1 cellular context compared by ENCODE assay signal in genomic region chr9:38008168-38009034, GRCh38.
TF ChIP-seq lines count a peak whose summit lies in the region.

No MANE protein-coding gene starts in this region.

TF ChIP-seq in HepG2, 621 proteins besides CTCF, POLR2A, EP300 and RAD21 (continued from another document and continues in another):
- TF ChIP-seq, protein P1, sequence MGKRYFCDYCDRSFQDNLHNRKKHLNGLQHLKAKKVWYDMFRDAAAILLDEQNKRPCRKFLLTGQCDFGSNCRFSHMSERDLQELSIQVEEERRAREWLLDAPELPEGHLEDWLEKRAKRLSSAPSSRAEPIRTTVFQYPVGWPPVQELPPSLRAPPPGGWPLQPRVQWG (CRISPR knock-in tag; IDR thresholded peaks at IDR 0.05; ENCODE audit: borderline replicate concordance, low read depth) = no peak
- peak; percentile 73 for TF ChIP-seq NR2F6 (IDR thresholded peaks at IDR 0.05)
- peak; percentile 89 for TF ChIP-seq NR2F6 (CRISPR knock-in tag; IDR thresholded peaks at IDR 0.05)
- TF ChIP-seq SAFB2 (CRISPR knock-in tag; IDR thresholded peaks at IDR 0.05; ENCODE audit: borderline replicate concordance, low read depth) = 0 out of 2 replicates have a peak, but pooled peaks have one; percentile 25
- no peak for TF ChIP-seq ATAD3A (CRISPR knock-in tag; IDR thresholded peaks at IDR 0.05)
- peak; percentile 81 for TF ChIP-seq TARDBP (CRISPR knock-in tag; IDR thresholded peaks at IDR 0.05)
- no peak; the same call in 1 of the 2 replicates for TF ChIP-seq HIC2 (CRISPR knock-in tag; IDR thresholded peaks at IDR 0.05; ENCODE audit: low read depth)
- TF ChIP-seq, protein P2, sequence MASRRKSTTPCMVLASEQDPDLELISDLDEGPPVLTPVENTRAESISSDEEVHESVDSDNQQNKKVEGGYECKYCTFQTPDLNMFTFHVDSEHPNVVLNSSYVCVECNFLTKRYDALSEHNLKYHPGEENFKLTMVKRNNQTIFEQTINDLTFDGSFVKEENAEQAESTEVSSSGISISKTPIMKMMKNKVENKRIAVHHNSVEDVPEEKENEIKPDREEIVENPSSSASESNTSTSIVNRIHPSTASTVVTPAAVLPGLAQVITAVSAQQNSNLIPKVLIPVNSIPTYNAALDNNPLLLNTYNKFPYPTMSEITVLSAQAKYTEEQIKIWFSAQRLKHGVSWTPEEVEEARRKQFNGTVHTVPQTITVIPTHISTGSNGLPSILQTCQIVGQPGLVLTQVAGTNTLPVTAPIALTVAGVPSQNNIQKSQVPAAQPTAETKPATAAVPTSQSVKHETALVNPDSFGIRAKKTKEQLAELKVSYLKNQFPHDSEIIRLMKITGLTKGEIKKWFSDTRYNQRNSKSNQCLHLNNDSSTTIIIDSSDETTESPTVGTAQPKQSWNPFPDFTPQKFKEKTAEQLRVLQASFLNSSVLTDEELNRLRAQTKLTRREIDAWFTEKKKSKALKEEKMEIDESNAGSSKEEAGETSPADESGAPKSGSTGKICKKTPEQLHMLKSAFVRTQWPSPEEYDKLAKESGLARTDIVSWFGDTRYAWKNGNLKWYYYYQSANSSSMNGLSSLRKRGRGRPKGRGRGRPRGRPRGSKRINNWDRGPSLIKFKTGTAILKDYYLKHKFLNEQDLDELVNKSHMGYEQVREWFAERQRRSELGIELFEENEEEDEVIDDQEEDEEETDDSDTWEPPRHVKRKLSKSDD (CRISPR knock-in tag; IDR thresholded peaks at IDR 0.05; ENCODE audit: low read depth) = no peak
- no peak for TF ChIP-seq KLF6 (CRISPR knock-in tag; IDR thresholded peaks at IDR 0.05)
- no peak for TF ChIP-seq ZBTB44 (CRISPR knock-in tag; IDR thresholded peaks at IDR 0.05)
- 0 out of 2 replicates have a peak, but pooled peaks have one; percentile 37 for TF ChIP-seq GFI1 (CRISPR knock-in tag; IDR thresholded peaks at IDR 0.05; ENCODE audit: borderline replicate concordance)
- TF ChIP-seq NFKBIZ (CRISPR knock-in tag; IDR thresholded peaks at IDR 0.05) = no peak
- TF ChIP-seq RXRB (CRISPR knock-in tag; IDR thresholded peaks at IDR 0.05; ENCODE audit: borderline replicate concordance) = peak; percentile 69
- peak; percentile 58; the same call in 1 of the 2 replicates for TF ChIP-seq KAT8 (CRISPR knock-in tag; IDR thresholded peaks at IDR 0.05)
- no peak for TF ChIP-seq ZNF503 (CRISPR knock-in tag; IDR thresholded peaks at IDR 0.05)
- TF ChIP-seq SP2 (CRISPR knock-in tag; IDR thresholded peaks at IDR 0.05) = no peak
- TF ChIP-seq ZNF33A (CRISPR knock-in tag; IDR thresholded peaks at IDR 0.05; ENCODE audit: borderline replicate concordance) = no peak
- no peak for TF ChIP-seq EHMT2 (IDR thresholded peaks at IDR 0.05; ENCODE audit: borderline replicate concordance, low read depth, low read length)
- TF ChIP-seq, protein P3, sequence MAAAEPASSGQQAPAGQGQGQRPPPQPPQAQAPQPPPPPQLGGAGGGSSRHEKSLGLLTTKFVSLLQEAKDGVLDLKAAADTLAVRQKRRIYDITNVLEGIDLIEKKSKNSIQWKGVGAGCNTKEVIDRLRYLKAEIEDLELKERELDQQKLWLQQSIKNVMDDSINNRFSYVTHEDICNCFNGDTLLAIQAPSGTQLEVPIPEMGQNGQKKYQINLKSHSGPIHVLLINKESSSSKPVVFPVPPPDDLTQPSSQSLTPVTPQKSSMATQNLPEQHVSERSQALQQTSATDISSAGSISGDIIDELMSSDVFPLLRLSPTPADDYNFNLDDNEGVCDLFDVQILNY (CRISPR knock-in tag; conservative IDR thresholded peaks at IDR 0.05) = no peak
- TF ChIP-seq ZNF136 (CRISPR knock-in tag; IDR thresholded peaks at IDR 0.05; ENCODE audit: low read depth) = no peak
- 0 out of 2 replicates have a peak, but pooled peaks have one; percentile 68 for TF ChIP-seq ZNF333 (CRISPR knock-in tag; IDR thresholded peaks at IDR 0.05; ENCODE audit: borderline replicate concordance)
- TF ChIP-seq KAT2B (IDR thresholded peaks at IDR 0.05; ENCODE audit: borderline replicate concordance, low read depth, low read length) = no peak
- TF ChIP-seq KLF11 (CRISPR knock-in tag; IDR thresholded peaks at IDR 0.05) = 0 out of 2 replicates have a peak, but pooled peaks have one; percentile 17
- no peak for TF ChIP-seq TIGD3 (CRISPR knock-in tag; IDR thresholded peaks at IDR 0.05; ENCODE audit: borderline replicate concordance)
- TF ChIP-seq NBN (conservative IDR thresholded peaks at IDR 0.05) = no peak
- 0 out of 2 replicates have a peak, but pooled peaks have one; percentile 29 for TF ChIP-seq ZNF124 (CRISPR knock-in tag; IDR thresholded peaks at IDR 0.05)
- TF ChIP-seq, protein P4, sequence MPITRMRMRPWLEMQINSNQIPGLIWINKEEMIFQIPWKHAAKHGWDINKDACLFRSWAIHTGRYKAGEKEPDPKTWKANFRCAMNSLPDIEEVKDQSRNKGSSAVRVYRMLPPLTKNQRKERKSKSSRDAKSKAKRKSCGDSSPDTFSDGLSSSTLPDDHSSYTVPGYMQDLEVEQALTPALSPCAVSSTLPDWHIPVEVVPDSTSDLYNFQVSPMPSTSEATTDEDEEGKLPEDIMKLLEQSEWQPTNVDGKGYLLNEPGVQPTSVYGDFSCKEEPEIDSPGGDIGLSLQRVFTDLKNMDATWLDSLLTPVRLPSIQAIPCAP (CRISPR knock-in tag; IDR thresholded peaks at IDR 0.05; ENCODE audit: low read depth) = no peak
- no peak for TF ChIP-seq ZFP36 (IDR thresholded peaks at IDR 0.05; ENCODE audit: borderline replicate concordance, low read depth, low read length, partially characterized antibody)
- TF ChIP-seq CEBPB (IDR thresholded peaks at IDR 0.05; ENCODE audit: borderline replicate concordance, low read depth, low read length) = peak; percentile 83
- TF ChIP-seq RXRA (CRISPR knock-in tag; IDR thresholded peaks at IDR 0.05) = peak; percentile 88
- TF ChIP-seq KLF15 (CRISPR knock-in tag; IDR thresholded peaks at IDR 0.05; ENCODE audit: borderline replicate concordance) = no peak
- peak; percentile 66; the same call in 1 of the 2 replicates for TF ChIP-seq ZNF205 (CRISPR knock-in tag; IDR thresholded peaks at IDR 0.05)
- TF ChIP-seq FLYWCH1 (CRISPR knock-in tag; IDR thresholded peaks at IDR 0.05) = no peak
- no peak for TF ChIP-seq HES4 (CRISPR knock-in tag; IDR thresholded peaks at IDR 0.05; ENCODE audit: borderline replicate concordance)
- TF ChIP-seq ZNF619 (CRISPR knock-in tag; IDR thresholded peaks at IDR 0.05) = no peak
- TF ChIP-seq RFXAP (CRISPR knock-in tag; IDR thresholded peaks at IDR 0.05; ENCODE audit: borderline replicate concordance) = peak; percentile 67; the same call in 1 of the 2 replicates
- TF ChIP-seq PHF21A (CRISPR knock-in tag; IDR thresholded peaks at IDR 0.05) = peak; percentile 96
- TF ChIP-seq ZFP41 (CRISPR knock-in tag; IDR thresholded peaks at IDR 0.05; ENCODE audit: borderline replicate concordance) = 0 out of 2 replicates have a peak, but pooled peaks have one; percentile 54
- no peak for TF ChIP-seq MTF2 (CRISPR knock-in tag; IDR thresholded peaks at IDR 0.05; ENCODE audit: borderline replicate concordance)
- TF ChIP-seq RFX1 (IDR thresholded peaks at IDR 0.05) = peak; percentile 28
- TF ChIP-seq TBP (CRISPR knock-in tag; IDR thresholded peaks at IDR 0.05) = no peak
- no peak for TF ChIP-seq ZFP62 (CRISPR knock-in tag; IDR thresholded peaks at IDR 0.05)
- TF ChIP-seq ZBTB42 (CRISPR knock-in tag; IDR thresholded peaks at IDR 0.05) = no peak
- no peak for TF ChIP-seq TAF15 (IDR thresholded peaks at IDR 0.05; ENCODE audit: low read depth, low read length, poor library complexity, severe bottlenecking)
- TF ChIP-seq, protein P5, sequence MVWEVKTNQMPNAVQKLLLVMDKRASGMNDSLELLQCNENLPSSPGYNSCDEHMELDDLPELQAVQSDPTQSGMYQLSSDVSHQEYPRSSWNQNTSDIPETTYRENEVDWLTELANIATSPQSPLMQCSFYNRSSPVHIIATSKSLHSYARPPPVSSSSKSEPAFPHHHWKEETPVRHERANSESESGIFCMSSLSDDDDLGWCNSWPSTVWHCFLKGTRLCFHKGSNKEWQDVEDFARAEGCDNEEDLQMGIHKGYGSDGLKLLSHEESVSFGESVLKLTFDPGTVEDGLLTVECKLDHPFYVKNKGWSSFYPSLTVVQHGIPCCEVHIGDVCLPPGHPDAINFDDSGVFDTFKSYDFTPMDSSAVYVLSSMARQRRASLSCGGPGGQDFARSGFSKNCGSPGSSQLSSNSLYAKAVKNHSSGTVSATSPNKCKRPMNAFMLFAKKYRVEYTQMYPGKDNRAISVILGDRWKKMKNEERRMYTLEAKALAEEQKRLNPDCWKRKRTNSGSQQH (CRISPR knock-in tag; IDR thresholded peaks at IDR 0.05; ENCODE audit: low read depth) = 0 out of 2 replicates have a peak, but pooled peaks have one; percentile 21
- no peak for TF ChIP-seq CCAR2 (optimal IDR thresholded peaks at IDR 0.05; ENCODE audit: low read depth, low read length)
- TF ChIP-seq ZNF878 (CRISPR knock-in tag; IDR thresholded peaks at IDR 0.05) = no peak
- no peak for TF ChIP-seq CREB1 (IDR thresholded peaks at IDR 0.05)
- no peak for TF ChIP-seq CREB1 (CRISPR knock-in tag; IDR thresholded peaks at IDR 0.05)
- TF ChIP-seq ZNF724P (CRISPR knock-in tag; IDR thresholded peaks at IDR 0.05; ENCODE audit: borderline replicate concordance) = 0 out of 2 replicates have a peak, but pooled peaks have one; percentile 18
- peak; percentile 99 for TF ChIP-seq HNF4A (CRISPR knock-in tag; IDR thresholded peaks at IDR 0.05)
- TF ChIP-seq JUNB (CRISPR knock-in tag; IDR thresholded peaks at IDR 0.05; ENCODE audit: borderline replicate concordance) = no peak
- TF ChIP-seq MIXL1 (CRISPR knock-in tag; IDR thresholded peaks at IDR 0.05) = no peak
- no peak for TF ChIP-seq ZNF362 (CRISPR knock-in tag; IDR thresholded peaks at IDR 0.05; ENCODE audit: borderline replicate concordance)
- no peak for TF ChIP-seq MIER2 (CRISPR knock-in tag; IDR thresholded peaks at IDR 0.05)
- TF ChIP-seq PHF8 (CRISPR knock-in tag; IDR thresholded peaks at IDR 0.05) = no peak; the same call in 1 of the 2 replicates
- peak; percentile 32; the same call in 1 of the 2 replicates for TF ChIP-seq SP5 (CRISPR knock-in tag; IDR thresholded peaks at IDR 0.05; ENCODE audit: borderline replicate concordance, low read depth)
- peak; percentile 28 for TF ChIP-seq TEAD3 (CRISPR knock-in tag; optimal IDR thresholded peaks at IDR 0.05; ENCODE audit: borderline replicate concordance)
- no peak for TF ChIP-seq ZNF562 (CRISPR knock-in tag; IDR thresholded peaks at IDR 0.05; ENCODE audit: borderline replicate concordance)
- TF ChIP-seq ZNF10 (CRISPR knock-in tag; IDR thresholded peaks at IDR 0.05; ENCODE audit: borderline replicate concordance, low read depth) = no peak
- no peak for TF ChIP-seq ZNF3 (CRISPR knock-in tag; IDR thresholded peaks at IDR 0.05)
